ENCODE assay signal across 26 cellular contexts in genomic region chr18:13320133-13320532, GRCh38.
"Had no signal": no experiment of that assay in that cellular context is flagged by ENCODE, and none has a peak within 500 bp of the region (broad histone marks: within the 10 kb centered on the region; RNA-seq: fewer than 3 reads in every experiment).

No MANE protein-coding gene starts in this region.

- DNase-seq: activated CD4-positive, alpha-beta T cell treated with anti-CD3 and anti-CD28 coated beads for 1 hour; activated CD4-positive, alpha-beta T cell treated with anti-CD3 and anti-CD28 coated beads, Interleukin-2, amount 10 ng/mL, durations not matched to agents 7 days and 5 days; activated CD8-positive, alpha-beta T cell treated with anti-CD3 and anti-CD28 coated beads for 36 hours; activated T-cell treated with anti-CD3 and anti-CD28 coated beads, Interleukin-2, amount 50 U/mL, for 48 hours; anterior cingulate cortex; endodermal cell; foreskin keratinocyte; heart right ventricle; left lung; lower lobe of right lung; nephron progenitor cell; ovary; sigmoid colon; stimulated activated CD4-positive, alpha-beta T cell treated with anti-CD3 and anti-CD28 coated beads, Interleukin-15, amount 100 ng/mL, for 24 hours; stimulated activated CD4-positive, alpha-beta T cell treated with anti-CD3 and anti-CD28 coated beads, Interleukin-2, amount 100 ng/mL, for 24 hours; stimulated activated naive B cell treated with anti-CD40 and anti-IgM and Interleukin-4, amounts not matched to agents 10 μg/mL and 1 μg/mL and 100 μg/mL, for 72 hours; stomach; T-helper 2 cell; transverse colon had no signal

- H3K27me3 ChIP-seq: foreskin keratinocyte, heart right ventricle, left lung, ovary, sigmoid colon, stomach, suprapubic skin, transverse colon had no signal

- H3K4me1 Mint-ChIP-seq: stimulated activated naive B cell treated with anti-CD40 and anti-IgM and Interleukin-4, amounts not matched to agents 10 μg/mL and 1 μg/mL and 100 μg/mL, for 72 hours had no signal

- H3K36me3 ChIP-seq: left lung, lower lobe of right lung, ovary, sigmoid colon, stomach, suprapubic skin, transverse colon had no signal

- H3K27ac ChIP-seq: foreskin keratinocyte, left lung, lower lobe of right lung, ovary, suprapubic skin had no signal

- H3K4me3 ChIP-seq: heart right ventricle, left lung, lower lobe of right lung, ovary, sigmoid colon, stomach, suprapubic skin, transverse colon had no signal

- H3K4me1 ChIP-seq: foreskin keratinocyte, left lung, lower lobe of right lung, transverse colon had no signal

- H3K27ac Mint-ChIP-seq: activated CD4-positive, alpha-beta T cell treated with anti-CD3 and anti-CD28 coated beads, Interleukin-2, amount 10 ng/mL, durations not matched to agents 7 days and 5 days; activated CD8-positive, alpha-beta T cell treated with anti-CD3 and anti-CD28 coated beads for 36 hours; dendritic cell treated with granulocyte-macrophage colony-stimulating factor and Interleukin-4, amounts not matched to agents 40 ng/mL and 50 ng/mL, for 4 days; endodermal cell; nephron progenitor cell; progenitor cell of endocrine pancreas; stimulated activated naive B cell treated with anti-CD40 and anti-IgM and Interleukin-4, amounts not matched to agents 10 μg/mL and 1 μg/mL and 100 μg/mL, for 72 hours; WTC11 had no signal

- H3K9me3 ChIP-seq: sigmoid colon had no signal

- ATAC-seq: activated CD8-positive, alpha-beta T cell treated with anti-CD3 and anti-CD28 coated beads for 36 hours; esophagus mucosa; foreskin keratinocyte; left lung; lower lobe of right lung; stimulated activated naive B cell treated with anti-CD40 and anti-IgM and Interleukin-4, amounts not matched to agents 10 μg/mL and 1 μg/mL and 100 μg/mL, for 72 hours had no signal

- H3K4me3 Mint-ChIP-seq: activated CD4-positive, alpha-beta T cell treated with anti-CD3 and anti-CD28 coated beads, Interleukin-2, amount 10 ng/mL, durations not matched to agents 7 days and 5 days; activated CD8-positive, alpha-beta T cell treated with anti-CD3 and anti-CD28 coated beads for 36 hours; activated naive CD8-positive, alpha-beta T cell; brain; dendritic cell treated with granulocyte-macrophage colony-stimulating factor and Interleukin-4, amounts not matched to agents 40 ng/mL and 50 ng/mL, for 4 days; endodermal cell; nephron progenitor cell; stimulated activated naive B cell treated with anti-CD40 and anti-IgM and Interleukin-4, amounts not matched to agents 10 μg/mL and 1 μg/mL and 100 μg/mL, for 72 hours; WTC11 had no signal

- H3K27me3 Mint-ChIP-seq: activated CD4-positive, alpha-beta T cell treated with anti-CD3 and anti-CD28 coated beads, Interleukin-2, amount 10 ng/mL, durations not matched to agents 7 days and 5 days; activated CD8-positive, alpha-beta T cell treated with anti-CD3 and anti-CD28 coated beads for 36 hours; activated naive CD8-positive, alpha-beta T cell; dendritic cell treated with granulocyte-macrophage colony-stimulating factor and Interleukin-4, amounts not matched to agents 40 ng/mL and 50 ng/mL, for 4 days; progenitor cell of endocrine pancreas; stimulated activated naive B cell treated with anti-CD40 and anti-IgM and Interleukin-4, amounts not matched to agents 10 μg/mL and 1 μg/mL and 100 μg/mL, for 72 hours had no signal
